Comparison of ENCODE assay signal across 7 cellular contexts in genomic region chr14:50312734-50313054, GRCh38. TPM values are rescaled to one million over a fixed set of nuclear protein-coding genes. Genes with fewer than 3 reads are reported as not detected.
DNase-seq lines count a peak whose midpoint lies in the region; ATAC-seq, FAIRE-seq and TF ChIP-seq lines count a peak whose summit lies in the region.

No MANE protein-coding gene starts in this region.

- H3K36me3 Mint-ChIP-seq in GM23338 (ENCODE audit: low read depth) (peaks cover 56% of the 10 kb centered on the region), brain (peaks cover 52% of the 10 kb centered on the region), memory B cell (peaks cover 7% of the 10 kb centered on the region)

- H3K4me3 ChIP-seq in GM23338, result peak overlapping the region; percentile 74
- peak overlapping the region; percentile 71 for H3K4me3 ChIP-seq in urinary bladder (ENCODE audit: low read depth, low read length)

- H3K4me3 Mint-ChIP-seq in GM23338 (peak overlapping the region; percentile 90), brain (peak overlapping the region; percentile 90 to 97 (median 94)), memory B cell (peak overlapping the region; percentile 95)

- H3K27ac Mint-ChIP-seq in GM23338, result peak overlapping the region; percentile 94
- H3K27ac Mint-ChIP-seq in brain, result peak overlapping the region; percentile 97 to 99 (median 98)
- peak overlapping the region; percentile 91 for H3K27ac Mint-ChIP-seq in memory B cell

- ATAC-seq in GM18499 (IDR thresholded peaks at IDR 0.05; ENCODE audit: insufficient read depth, unreplicated experiment) (peak; percentile 25), GM23338 (peak; percentile 10; the same call in 2 of the 3 replicates), memory B cell (ENCODE audit: low read depth) (peak; percentile 45)

- DNase-seq in GM23338 (ENCODE audit: low spot score) (no peak), NCI-H2081 treated with DMSO at 0.1 percent for 48 hours (lab: John Stamatoyannopoulos, UW) (peak; percentile 52), memory B cell (ENCODE audit: low spot score in 2 of 2) (no peak), H54 (ENCODE audit: insufficient read length, low spot score) (no peak)

- TF ChIP-seq POLR2A in H54 (IDR thresholded peaks at IDR 0.05; ENCODE audit: low read depth, low read length), result no peak

- H4K20me1 ChIP-seq in GM23338 (replicated peaks; ENCODE audit: insufficient read depth), result no peaks in the 10 kb centered on the region

- H2AFZ ChIP-seq in GM23338, result peak overlapping the region; percentile 95

- no peaks in the 10 kb centered on the region for H3K27me3 ChIP-seq in GM23338 (ENCODE audit: insufficient read depth)

- H3K27me3 Mint-ChIP-seq in GM23338 (ENCODE audit: insufficient read depth, low read depth, poor library complexity), result peaks cover 13% of the 10 kb centered on the region
- no peaks in the 10 kb centered on the region for H3K27me3 Mint-ChIP-seq in brain
- no peaks in the 10 kb centered on the region for H3K27me3 Mint-ChIP-seq in memory B cell

- peaks cover 13% of the 10 kb centered on the region for H3K36me3 ChIP-seq in GM23338 (ENCODE audit: insufficient read depth)
- no peaks in the 10 kb centered on the region for H3K36me3 ChIP-seq in urinary bladder (ENCODE audit: insufficient read depth)

- no peak for FAIRE-seq in H54 (lab: Jason Lieb, UNC)

- H3K79me2 ChIP-seq in GM23338 (replicated peaks; ENCODE audit: insufficient read depth), result peaks cover 69% of the 10 kb centered on the region

- H3K4me1 ChIP-seq in GM23338 (ENCODE audit: insufficient read depth), result peaks cover 10% of the 10 kb centered on the region
- no peaks in the 10 kb centered on the region for H3K4me1 ChIP-seq in urinary bladder (ENCODE audit: insufficient read depth)

- peak overlapping the region; percentile 93 for H3K4me2 ChIP-seq in GM23338

- no peak for TF ChIP-seq CTCF in GM23338 (conservative IDR thresholded peaks at IDR 0.05; ENCODE audit: low read depth in 2 of 2)
- no peak for TF ChIP-seq CTCF in brain (conservative IDR thresholded peaks at IDR 0.05)

- 0 out of 2 replicates have a peak, but pooled peaks cover 10% of the 10 kb centered on the region for H3F3A ChIP-seq in GM23338 (replicated peaks; ENCODE audit: low read depth)

- H3K9me3 Mint-ChIP-seq in GM23338 (peaks cover 20% of the 10 kb centered on the region), brain (peaks cover 3 to 22% (median 13%) of the 10 kb centered on the region in 5 experiments), memory B cell (no peaks in the 10 kb centered on the region)

- H3K4me1 Mint-ChIP-seq in GM23338, result peaks cover 12% of the 10 kb centered on the region
- peaks cover 55% of the 10 kb centered on the region for H3K4me1 Mint-ChIP-seq in brain
- peaks cover 26% of the 10 kb centered on the region for H3K4me1 Mint-ChIP-seq in memory B cell

- 2% methylated on average over 18 of the region's 18 CpGs for WGBS in urinary bladder

- H3K27ac ChIP-seq in GM23338 (ENCODE audit: low read depth) (peak overlapping the region; percentile 86; the same call in 1 of the 2 replicates), urinary bladder (ENCODE audit: low read depth) (no peak overlapping the region)

- no peaks in the 10 kb centered on the region for H3K9me2 ChIP-seq in GM23338 (ENCODE audit: insufficient read depth)

TF ChIP-seq in GM23338, 12 proteins besides CTCF, POLR2A, EP300 and RAD21 (continues in another document):
- TF ChIP-seq EZH2 (IDR thresholded peaks at IDR 0.05; ENCODE audit: low read depth, unreplicated experiment), result no peak
- TF ChIP-seq NANOG (IDR thresholded peaks at IDR 0.05; ENCODE audit: borderline replicate concordance), result no peak
- no peak for TF ChIP-seq REST (IDR thresholded peaks at IDR 0.05; ENCODE audit: unreplicated experiment)
- no peak for TF ChIP-seq ZNF331 (CRISPR knock-in tag; IDR thresholded peaks at IDR 0.05; ENCODE audit: low read depth)
- TF ChIP-seq POLR2AphosphoS5 (IDR thresholded peaks at IDR 0.05; ENCODE audit: low read depth), result no peak
- TF ChIP-seq ZNF114 (CRISPR knock-in tag; IDR thresholded peaks at IDR 0.05), result no peak
- TF ChIP-seq JUNB (IDR thresholded peaks at IDR 0.05; ENCODE audit: unreplicated experiment), result no peak

RNA-seq across cellular contexts. Expression of gene DMAC2L, which starts 0.6 kb away (rescaled TPM):
- total RNA-seq in GM23338 (2014; rRNA removed; shearing (Covaris generic)), result 9.5 and 22.5 TPM in 2 replicates
- polyA plus RNA-seq in GM23338 (2016; fragmentation: Nextera tagmentation; extraction: Ambion mirVana), result 30.8 and 33.8 TPM in 2 replicates
- 20.5 TPM for polyA plus RNA-seq in brain (ENCODE audit: insufficient read depth, low read depth, low replicate concordance)
- total RNA-seq in urinary bladder, result 11.4 TPM
- polyA plus RNA-seq in urinary bladder, result 15.7 TPM

RNA-seq across cellular contexts. Expression of gene L2HGDH, which starts 0.7 kb away (rescaled TPM):
- 22.0 and 28.5 TPM in 2 replicates for total RNA-seq in GM23338 (2014; rRNA removed; shearing (Covaris generic))
- polyA plus RNA-seq in GM23338 (2016; fragmentation: Nextera tagmentation; extraction: Ambion mirVana), result 12.3 and 13.5 TPM in 2 replicates
- polyA plus RNA-seq in brain (ENCODE audit: insufficient read depth, low read depth, low replicate concordance), result 5.8 TPM
- 6.7 TPM for total RNA-seq in urinary bladder
- 4.3 TPM for polyA plus RNA-seq in urinary bladder
